8 cellular contexts compared by ENCODE assay signal in genomic region chr5:57174850-57175525, GRCh38. TPM values are rescaled to one million over a fixed set of nuclear protein-coding genes. Genes with fewer than 3 reads are reported as not detected.
A peak's percentile ranks its signal among the peaks of the same experiment; 100 is the strongest.
DNase-seq lines count a peak whose midpoint lies in the region; ATAC-seq and TF ChIP-seq lines count a peak whose summit lies in the region.

No MANE protein-coding gene starts in this region.

- H3K4me3 ChIP-seq in right atrium auricular region (peak overlapping the region; percentile 81 to 98), iPS-20b (ENCODE audit: low read length) (peak overlapping the region; percentile 95), stomach (peak overlapping the region; percentile 80 to 96 (median 89))

- peak overlapping the region; percentile 99 for H3K9ac ChIP-seq in iPS-20b (ENCODE audit: low read depth, low read length)

- TF ChIP-seq POLR2A in stomach (IDR thresholded peaks at IDR 0.05) = no peak

- ATAC-seq in left ventricle myocardium superior = no peak
- no peak for ATAC-seq in activated naive CD4-positive, alpha-beta T cell treated with anti-CD3 and anti-CD28 coated beads, Interleukin-2, amount 50 U/mL, for 72 hours
- no peak for ATAC-seq in GM18517 (IDR thresholded peaks at IDR 0.05; ENCODE audit: unreplicated experiment)

- H3K36me3 ChIP-seq in right atrium auricular region (no peaks in the 10 kb centered on the region), iPS-20b (ENCODE audit: insufficient read depth, low read depth, low read length) (peaks cover 42% of the 10 kb centered on the region), stomach (no peaks in the 10 kb centered on the region)

- no peaks in the 10 kb centered on the region for H3K9me3 ChIP-seq in right atrium auricular region
- H3K9me3 ChIP-seq in iPS-20b (ENCODE audit: insufficient read depth, low read depth, low read length) = no peaks in the 10 kb centered on the region
- H3K9me3 ChIP-seq in stomach = no peaks in the 10 kb centered on the region

- no peaks in the 10 kb centered on the region for H3K27me3 ChIP-seq in right atrium auricular region
- H3K27me3 ChIP-seq in iPS-20b (ENCODE audit: insufficient read depth, low read length) = no peaks in the 10 kb centered on the region
- H3K27me3 ChIP-seq in stomach = no peaks in the 10 kb centered on the region

- H3K27ac Mint-ChIP-seq in activated naive CD4-positive, alpha-beta T cell treated with anti-CD3 and anti-CD28 coated beads, Interleukin-2, amount 50 U/mL, for 72 hours = peak overlapping the region; percentile 96 to 99

- DNase-seq in right atrium auricular region (ENCODE audit: low spot score) = no peak
- DNase-seq in left ventricle myocardium superior = no peak
- no peak for DNase-seq in activated naive CD4-positive, alpha-beta T cell treated with anti-CD3 and anti-CD28 coated beads, Interleukin-2, amount 50 U/mL, for 72 hours (ENCODE audit: low spot score in 2 of 2)
- DNase-seq in stomach = no peak
- no peak for DNase-seq in islet precursor cell
- no peak for DNase-seq in GDM1 (lab: John Stamatoyannopoulos, UW)

- peaks cover 46 to 50% of the 10 kb centered on the region in 2 donors for H3K36me3 Mint-ChIP-seq in activated naive CD4-positive, alpha-beta T cell treated with anti-CD3 and anti-CD28 coated beads, Interleukin-2, amount 50 U/mL, for 72 hours

- WGBS in stomach, 5 donors = 0 to 2% (median 1%) methylated on average over 11 of the region's 11 CpGs

- H3K9me3 Mint-ChIP-seq in activated naive CD4-positive, alpha-beta T cell treated with anti-CD3 and anti-CD28 coated beads, Interleukin-2, amount 50 U/mL, for 72 hours = no peaks in the 10 kb centered on the region

- TF ChIP-seq EP300 in stomach (IDR thresholded peaks at IDR 0.05) = no peak

- TF ChIP-seq CTCF in right atrium auricular region (IDR thresholded peaks at IDR 0.05) (no peak), stomach (IDR thresholded peaks at IDR 0.05) (no peak)

- H3K4me1 ChIP-seq in right atrium auricular region (peaks cover 0 to 60% of the 10 kb centered on the region in 2 donors), iPS-20b (ENCODE audit: insufficient read depth, low read length) (peaks cover 8% of the 10 kb centered on the region; the same call in 1 of the 2 replicates), stomach (peaks cover 22 to 63% (median 46%) of the 10 kb centered on the region in 4 donors)

- peak overlapping the region; percentile 100 for H3K27ac ChIP-seq in right atrium auricular region
- peak overlapping the region; percentile 100 for H3K27ac ChIP-seq in iPS-20b (ENCODE audit: low read length)
- H3K27ac ChIP-seq in stomach = peak overlapping the region; percentile 97 to 100 (median 100)

- intact Hi-C loops in left ventricle myocardium superior (cut with micrococcal nuclease) = loop anchor here (10.0 kb wide), 1 partner anchor 50 kb away; no protein-coding TSS in a partner anchor
- intact Hi-C loops in stomach (cut with DNase I; ENCODE audit: low total_unique reads) = no loop called here

RNA-seq across cellular contexts. Expression of gene GPBP1, which starts 1.1 kb away (rescaled TPM):
- total RNA-seq in right atrium auricular region (10 to 100 TPM; 41.9 to 48.1 TPM), left ventricle myocardium superior (60.2 TPM), stomach (100 to 1,000 TPM in 1 of 5 donors, 10 to 100 TPM in 4; 35.0 to 155 (median 75.4) TPM)
- total RNA-seq in activated naive CD4-positive, alpha-beta T cell treated with anti-CD3 and anti-CD28 coated beads, Interleukin-2, amount 50 U/mL, for 72 hours = 100 to 1,000 TPM in 1 of 2 donors, 10 to 100 TPM in 1; 91.7 to 108 TPM
- 10 to 100 TPM; 29.8 to 48.9 (median 44.0) TPM for polyA plus RNA-seq in stomach
